Comparison of ENCODE assay signal across 9 cellular contexts in the genomic region with DNA sequence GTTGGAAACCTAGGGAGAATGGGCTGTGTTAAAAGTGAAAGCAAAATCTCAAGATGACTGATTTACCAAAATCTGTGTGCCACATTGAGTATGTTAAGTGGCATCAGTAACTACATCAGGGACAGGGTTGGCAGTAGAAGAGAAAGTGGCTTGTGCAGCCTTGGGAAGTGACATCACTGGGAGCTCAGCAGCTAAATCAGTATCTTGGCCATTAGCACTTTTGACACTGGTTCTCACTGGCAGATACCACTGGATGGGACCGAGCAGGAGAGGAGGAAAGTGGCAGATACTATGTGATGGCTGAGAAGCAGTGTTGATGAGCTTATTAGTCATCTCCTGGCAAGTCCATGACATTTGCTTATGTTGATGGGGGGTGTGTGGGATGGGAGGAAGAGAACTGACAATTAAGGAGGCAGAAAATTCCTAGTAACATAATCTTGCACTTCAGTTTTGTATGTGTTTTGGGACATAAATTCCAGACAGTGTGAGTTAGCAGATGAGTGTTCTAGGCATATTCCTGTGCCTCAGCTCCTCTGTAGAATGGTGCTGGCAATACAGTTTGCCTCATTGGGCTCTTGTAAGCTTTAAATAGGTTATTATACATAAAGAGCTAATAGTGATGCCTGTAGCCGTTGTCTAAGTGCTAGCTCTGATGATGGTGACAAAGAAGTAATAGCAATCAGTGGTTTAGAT.
A peak's percentile ranks its signal among the peaks of the same experiment; 100 is the strongest.
DNase-seq lines count a peak whose midpoint lies in the region; ATAC-seq and TF ChIP-seq lines count a peak whose summit lies in the region.
"Had no signal": no experiment of that assay in that cellular context is flagged by ENCODE, and none has a peak within 500 bp of the region (broad histone marks: within the 10 kb centered on the region; RNA-seq: fewer than 3 reads in every experiment).

No MANE protein-coding gene starts in this region.

- H3K9me3 Mint-ChIP-seq in activated naive CD4-positive, alpha-beta T cell treated with anti-CD3 and anti-CD28 coated beads, Interleukin-2, amount 50 U/mL, for 72 hours, result no peaks in the 10 kb centered on the region
- H3K9me3 Mint-ChIP-seq in type B pancreatic cell, result no peaks in the 10 kb centered on the region

- no peak for DNase-seq in activated naive CD4-positive, alpha-beta T cell treated with anti-CD3 and anti-CD28 coated beads, Interleukin-2, amount 50 U/mL, for 72 hours (ENCODE audit: low spot score in 2 of 2)
- no peak for DNase-seq in activated naive CD4-positive, alpha-beta T cell treated with Interleukin-2 at 50 U/mL for 16 hours
- DNase-seq in OCI-M1 (lab: John Stamatoyannopoulos, UW) (peak; percentile 31), fibroblast of the aortic adventitia (ENCODE audit: low read depth) (peak; percentile 30), type B pancreatic cell (ENCODE audit: extremely low spot score, unreplicated experiment) (no peak), HUDEP-2 (lab: John Stamatoyannopoulos, UW; ENCODE audit: unreplicated experiment in 76 of 76) (no peak)
- DNase-seq: stimulated activated naive B cell treated with anti-CD40 and anti-IgM and Interleukin-4, amounts not matched to agents 10 μg/mL and 1 μg/mL and 100 μg/mL, for 72 hours had no signal

- no peaks in the 10 kb centered on the region for H3K27me3 Mint-ChIP-seq in type B pancreatic cell
- H3K27me3 Mint-ChIP-seq: stimulated activated naive B cell treated with anti-CD40 and anti-IgM and Interleukin-4, amounts not matched to agents 10 μg/mL and 1 μg/mL and 100 μg/mL, for 72 hours had no signal

- peak overlapping the region; percentile 4 for H3K4me3 Mint-ChIP-seq in type B pancreatic cell
- H3K4me3 Mint-ChIP-seq: stimulated activated naive B cell treated with anti-CD40 and anti-IgM and Interleukin-4, amounts not matched to agents 10 μg/mL and 1 μg/mL and 100 μg/mL, for 72 hours had no signal

- peaks cover 55% of the 10 kb centered on the region for H3K4me1 Mint-ChIP-seq in type B pancreatic cell (ENCODE audit: unreplicated experiment)

- H3K27ac Mint-ChIP-seq in activated naive CD4-positive, alpha-beta T cell treated with anti-CD3 and anti-CD28 coated beads, Interleukin-2, amount 50 U/mL, for 72 hours, result no peak overlapping the region
- peak overlapping the region; percentile 44 for H3K27ac Mint-ChIP-seq in type B pancreatic cell
- H3K27ac Mint-ChIP-seq: stimulated activated naive B cell treated with anti-CD40 and anti-IgM and Interleukin-4, amounts not matched to agents 10 μg/mL and 1 μg/mL and 100 μg/mL, for 72 hours had no signal

- ATAC-seq in activated naive CD4-positive, alpha-beta T cell treated with anti-CD3 and anti-CD28 coated beads, Interleukin-2, amount 50 U/mL, for 72 hours, result peak; percentile 43 to 58
- ATAC-seq in GM19463 (IDR thresholded peaks at IDR 0.05; ENCODE audit: unreplicated experiment) (no peak), HG03521 (IDR thresholded peaks at IDR 0.05; ENCODE audit: unreplicated experiment) (no peak)
- ATAC-seq: stimulated activated naive B cell treated with anti-CD40 and anti-IgM and Interleukin-4, amounts not matched to agents 10 μg/mL and 1 μg/mL and 100 μg/mL, for 72 hours had no signal

- no peaks in the 10 kb centered on the region for H3K36me3 Mint-ChIP-seq in activated naive CD4-positive, alpha-beta T cell treated with anti-CD3 and anti-CD28 coated beads, Interleukin-2, amount 50 U/mL, for 72 hours
- H3K36me3 Mint-ChIP-seq in type B pancreatic cell, result peaks cover 26% of the 10 kb centered on the region
- H3K36me3 Mint-ChIP-seq: stimulated activated naive B cell treated with anti-CD40 and anti-IgM and Interleukin-4, amounts not matched to agents 10 μg/mL and 1 μg/mL and 100 μg/mL, for 72 hours had no signal

- peak overlapping the region; percentile 26 for H3K4me3 ChIP-seq in fibroblast of the aortic adventitia (ENCODE audit: low read depth, low read length)

- TF ChIP-seq CTCF in fibroblast of the aortic adventitia (IDR thresholded peaks at IDR 0.05; ENCODE audit: insufficient read depth, low read length) (no peak), type B pancreatic cell (conservative IDR thresholded peaks at IDR 0.05) (no peak)

Comparison
In these comparisons a context has a peak if more than half of its experiments do, and no peak if none do; other contexts are left out.
1. ATAC-seq: peak in activated naive CD4-positive, alpha-beta T cell treated with anti-CD3 and anti-CD28 coated beads, Interleukin-2, amount 50 U/mL, for 72 hours (2 of 2); none in GM19463 (single experiment) and HG03521 (single experiment).
2. DNase-seq: peak in OCI-M1 (single experiment) and fibroblast of the aortic adventitia (single experiment); none in activated naive CD4-positive, alpha-beta T cell treated with anti-CD3 and anti-CD28 coated beads, Interleukin-2, amount 50 U/mL, for 72 hours (0 of 2), activated naive CD4-positive, alpha-beta T cell treated with Interleukin-2 at 50 U/mL for 16 hours (single experiment), type B pancreatic cell (single experiment) and HUDEP-2 (0 of 76).